ENCODE assay signal across 32 cellular contexts in the genomic region with DNA sequence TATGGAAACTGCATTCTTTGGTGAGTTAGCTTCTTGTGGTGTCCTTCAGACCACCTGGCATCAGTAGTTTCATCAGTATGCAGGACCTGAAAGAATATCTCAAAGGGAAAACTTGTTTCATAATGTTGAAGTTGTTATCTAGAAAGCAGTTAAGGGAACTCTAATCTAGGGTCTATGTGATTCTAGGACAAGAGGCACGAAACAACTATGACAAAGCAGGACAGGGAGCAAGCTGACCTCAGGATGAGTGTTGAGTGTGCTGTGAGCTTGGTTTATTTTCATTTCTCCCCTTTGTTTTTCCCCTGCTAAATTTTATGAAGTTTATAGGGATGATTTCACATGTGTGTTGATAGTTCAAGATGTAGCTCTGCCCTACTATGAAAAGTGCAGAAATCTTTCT.
"Had no signal": no experiment of that assay in that cellular context is flagged by ENCODE, and none has a peak within 500 bp of the region (broad histone marks: within the 10 kb centered on the region; RNA-seq: fewer than 3 reads in every experiment).

No MANE protein-coding gene starts in this region.

- FAIRE-seq: bronchial epithelial cell had no signal

- H3K27me3 Mint-ChIP-seq: activated CD4-positive, alpha-beta memory T cell treated with anti-CD3 and anti-CD28 coated beads, Interleukin-2, amount 10 ng/mL, durations not matched to agents 7 days and 5 days; activated CD4-positive, alpha-beta T cell treated with anti-CD3 and anti-CD28 coated beads, Interleukin-2, amount 10 ng/mL, durations not matched to agents 7 days and 5 days; activated naive CD4-positive, alpha-beta T cell treated with anti-CD3 and anti-CD28 coated beads, Interleukin-2, amount 10 ng/mL, durations not matched to agents 7 days and 5 days; activated naive CD8-positive, alpha-beta T cell treated with anti-CD3 and anti-CD28 coated beads, Interleukin-2, amount 10 ng/mL, durations not matched to agents 7 days and 5 days; central memory CD8-positive, alpha-beta T cell; dendritic cell treated with granulocyte-macrophage colony-stimulating factor and Interleukin-4, amounts not matched to agents 40 ng/mL and 50 ng/mL, for 4 days; T-helper 17 cell had no signal

- H3K36me3 Mint-ChIP-seq: activated naive CD4-positive, alpha-beta T cell treated with anti-CD3 and anti-CD28 coated beads, Interleukin-2, amount 10 ng/mL, durations not matched to agents 7 days and 5 days; activated naive CD4-positive, alpha-beta T cell treated with anti-CD3 and anti-CD28 coated beads, Interleukin-2, amount 50 U/mL, for 72 hours; activated naive CD8-positive, alpha-beta T cell treated with anti-CD3 and anti-CD28 coated beads, Interleukin-2, amount 10 ng/mL, durations not matched to agents 7 days and 5 days had no signal

- H3K9me3 Mint-ChIP-seq: activated naive CD4-positive, alpha-beta T cell treated with anti-CD3 and anti-CD28 coated beads, Interleukin-2, amount 10 ng/mL, durations not matched to agents 7 days and 5 days had no signal

- H3K4me1 Mint-ChIP-seq: activated CD4-positive, alpha-beta memory T cell treated with anti-CD3 and anti-CD28 coated beads, Interleukin-2, amount 10 ng/mL, durations not matched to agents 7 days and 5 days; activated CD4-positive, alpha-beta T cell treated with anti-CD3 and anti-CD28 coated beads, Interleukin-2, amount 10 ng/mL, durations not matched to agents 7 days and 5 days; activated naive CD4-positive, alpha-beta T cell treated with anti-CD3 and anti-CD28 coated beads, Interleukin-2, amount 10 ng/mL, durations not matched to agents 7 days and 5 days; activated naive CD8-positive, alpha-beta T cell treated with anti-CD3 and anti-CD28 coated beads, Interleukin-2, amount 10 ng/mL, durations not matched to agents 7 days and 5 days; central memory CD8-positive, alpha-beta T cell; endodermal cell; T-helper 17 cell; WTC11 had no signal

- H3K4me1 ChIP-seq: ascending aorta, foreskin keratinocyte, gastrocnemius medialis, heart left ventricle had no signal

- H3K27me3 ChIP-seq: ascending aorta, brain microvascular endothelial cell, foreskin keratinocyte, gastrocnemius medialis, heart left ventricle had no signal

- ATAC-seq: activated naive CD4-positive, alpha-beta T cell treated with anti-CD3 and anti-CD28 coated beads, Interleukin-2, amount 50 U/mL, for 72 hours; activated T-cell treated with anti-CD3 and anti-CD28 coated beads, Interleukin-2, amount 50 U/mL, for 72 hours; esophagus mucosa; foreskin keratinocyte; gastrocnemius medialis; heart left ventricle; T-helper 17 cell; WTC11 had no signal

- DNase-seq: activated CD4-positive, alpha-beta memory T cell treated with anti-CD3 and anti-CD28 coated beads, Interleukin-2, amount 10 ng/mL, durations not matched to agents 7 days and 5 days; activated CD4-positive, alpha-beta T cell treated with anti-CD3 and anti-CD28 coated beads for 1 hour; activated CD4-positive, alpha-beta T cell treated with anti-CD3 and anti-CD28 coated beads for 4 hours; activated CD4-positive, alpha-beta T cell treated with anti-CD3 and anti-CD28 coated beads, Interleukin-2, amount 10 ng/mL, durations not matched to agents 7 days and 5 days; activated CD4-positive, alpha-beta T cell treated with anti-CD3 and anti-CD28 coated beads, Interleukin-2, amount 50 U/mL, for 4 hours; activated CD8-positive, alpha-beta memory T cell treated with anti-CD3 and anti-CD28 coated beads, Interleukin-2, amount 50 U/mL, for 48 hours; activated gamma-delta T cell; activated naive CD4-positive, alpha-beta T cell; activated naive CD4-positive, alpha-beta T cell treated with anti-CD3 and anti-CD28 coated beads, Interleukin-2, amount 10 ng/mL, durations not matched to agents 7 days and 5 days; activated naive CD8-positive, alpha-beta T cell treated with anti-CD3 and anti-CD28 coated beads, Interleukin-2, amount 10 ng/mL, durations not matched to agents 7 days and 5 days; activated T-cell treated with anti-CD3 and anti-CD28 coated beads for 4 hours; activated T-cell treated with anti-CD3 and anti-CD28 coated beads, Interleukin-2, amount 50 U/mL, for 24 hours; activated T-cell treated with anti-CD3 and anti-CD28 coated beads, Interleukin-2, amount 50 U/mL, for 72 hours; brain microvascular endothelial cell; dorsolateral prefrontal cortex; effector memory CD4-positive, alpha-beta T cell; endodermal cell; foreskin keratinocyte; gastrocnemius medialis; glutamatergic neuron; heart left ventricle; T-helper 17 cell had no signal

- H3K36me3 ChIP-seq: ascending aorta, brain microvascular endothelial cell, gastrocnemius medialis, heart left ventricle had no signal

- H3K4me3 ChIP-seq: ascending aorta, coronary artery, dorsolateral prefrontal cortex, gastrocnemius medialis, heart left ventricle had no signal

- H3K9me3 ChIP-seq: ascending aorta, gastrocnemius medialis had no signal

- H3K27ac ChIP-seq: ascending aorta, brain microvascular endothelial cell, coronary artery, dorsolateral prefrontal cortex, foreskin keratinocyte, gastrocnemius medialis, heart left ventricle, VCaP had no signal

- H3K4me3 Mint-ChIP-seq: activated CD4-positive, alpha-beta memory T cell treated with anti-CD3 and anti-CD28 coated beads, Interleukin-2, amount 10 ng/mL, durations not matched to agents 7 days and 5 days; activated CD4-positive, alpha-beta T cell treated with anti-CD3 and anti-CD28 coated beads, Interleukin-2, amount 10 ng/mL, durations not matched to agents 7 days and 5 days; activated naive CD4-positive, alpha-beta T cell treated with anti-CD3 and anti-CD28 coated beads, Interleukin-2, amount 10 ng/mL, durations not matched to agents 7 days and 5 days; activated naive CD8-positive, alpha-beta T cell treated with anti-CD3 and anti-CD28 coated beads, Interleukin-2, amount 10 ng/mL, durations not matched to agents 7 days and 5 days; activated T-cell treated with anti-CD3 and anti-CD28 coated beads, Interleukin-2, amount 50 U/mL, for 24 hours; activated T-cell treated with anti-CD3 and anti-CD28 coated beads, Interleukin-2, amount 50 U/mL, for 72 hours; central memory CD8-positive, alpha-beta T cell; dendritic cell treated with granulocyte-macrophage colony-stimulating factor and Interleukin-4, amounts not matched to agents 40 ng/mL and 50 ng/mL, for 4 days; endodermal cell; T-helper 17 cell; T-helper 2 cell treated with Interferon-gamma antibody and Interleukin-4, amounts not matched to agents 5 μg/mL and 100 μg/mL, for 36 hours; WTC11 had no signal

- H3K27ac Mint-ChIP-seq: activated CD4-positive, alpha-beta memory T cell treated with anti-CD3 and anti-CD28 coated beads, Interleukin-2, amount 10 ng/mL, durations not matched to agents 7 days and 5 days; activated CD4-positive, alpha-beta T cell treated with anti-CD3 and anti-CD28 coated beads, Interleukin-2, amount 10 ng/mL, durations not matched to agents 7 days and 5 days; activated naive CD4-positive, alpha-beta T cell treated with anti-CD3 and anti-CD28 coated beads, Interleukin-2, amount 10 ng/mL, durations not matched to agents 7 days and 5 days; activated naive CD4-positive, alpha-beta T cell treated with anti-CD3 and anti-CD28 coated beads, Interleukin-2, amount 50 U/mL, for 72 hours; activated naive CD8-positive, alpha-beta T cell treated with anti-CD3 and anti-CD28 coated beads, Interleukin-2, amount 10 ng/mL, durations not matched to agents 7 days and 5 days; activated T-cell treated with anti-CD3 and anti-CD28 coated beads, Interleukin-2, amount 50 U/mL, for 24 hours; activated T-cell treated with anti-CD3 and anti-CD28 coated beads, Interleukin-2, amount 50 U/mL, for 72 hours; dendritic cell treated with granulocyte-macrophage colony-stimulating factor and Interleukin-4, amounts not matched to agents 40 ng/mL and 50 ng/mL, for 4 days; endodermal cell; T-helper 17 cell; T-helper 2 cell treated with Interferon-gamma antibody and Interleukin-4, amounts not matched to agents 5 μg/mL and 100 μg/mL, for 36 hours; WTC11 had no signal
